21 cellular contexts compared by ENCODE assay signal in genomic region chr6:166024252-166024651, GRCh38.
A peak's percentile ranks its signal among the peaks of the same experiment; 100 is the strongest.
DNase-seq lines count a peak whose midpoint lies in the region; ATAC-seq and TF ChIP-seq lines count a peak whose summit lies in the region.
"Had no signal": no experiment of that assay in that cellular context is flagged by ENCODE, and none has a peak within 500 bp of the region (broad histone marks: within the 10 kb centered on the region; RNA-seq: fewer than 3 reads in every experiment).

No MANE protein-coding gene starts in this region.

- H3K27ac ChIP-seq in mammary epithelial cell (ENCODE audit: insufficient read depth, low read depth, low read length) (no peak overlapping the region), SJSA1 (peak overlapping the region; percentile 97), mesenchymal stem cell (ENCODE audit: low read length, poor library complexity, severe bottlenecking) (no peak overlapping the region), esophagus muscularis mucosa (replicated peaks in 1 of 4) (no peak overlapping the region)
- H3K27ac ChIP-seq: BLaER1, Peyer's patch had no signal

- no peak overlapping the region for H2BK12ac ChIP-seq in mesenchymal stem cell (ENCODE audit: low read length in 2 of 2)

- peak overlapping the region; percentile 61 for H3K27ac Mint-ChIP-seq in MCF 10A (ENCODE audit: low read depth, unreplicated experiment)
- H3K27ac Mint-ChIP-seq: CD4-positive, alpha-beta memory T cell; GM23338 had no signal

- H3K4me3 Mint-ChIP-seq in MCF 10A (ENCODE audit: unreplicated experiment) = no peak overlapping the region
- H3K4me3 Mint-ChIP-seq: CD4-positive, alpha-beta memory T cell; GM23338 had no signal

- no peak overlapping the region for H2BK15ac ChIP-seq in mesenchymal stem cell (ENCODE audit: low read depth, poor library complexity, severe bottlenecking)

- H3K79me2 ChIP-seq in mammary epithelial cell (ENCODE audit: insufficient read depth, low read length) = no peaks in the 10 kb centered on the region

- H3K9ac ChIP-seq in mammary epithelial cell (ENCODE audit: insufficient read depth, low read length) (no peak overlapping the region), mesenchymal stem cell (ENCODE audit: low read length) (no peak overlapping the region), skeletal muscle satellite cell (ENCODE audit: low read depth, low read length) (peak overlapping the region; percentile 40)
- H3K9ac ChIP-seq: BLaER1, SK-N-SH had no signal

- H3K79me1 ChIP-seq in mesenchymal stem cell (replicated peaks; ENCODE audit: low read length, poor library complexity, severe bottlenecking) = no peaks in the 10 kb centered on the region

- H4K20me1 ChIP-seq in mammary epithelial cell (ENCODE audit: insufficient read depth, low read length) = no peaks in the 10 kb centered on the region
- H4K20me1 ChIP-seq: BLaER1 had no signal

- TF ChIP-seq CTCF in MCF 10A (IDR thresholded peaks at IDR 0.05; ENCODE audit: unreplicated experiment) (no peak), mammary epithelial cell (conservative IDR thresholded peaks at IDR 0.05 in 1 of 2, IDR thresholded peaks at IDR 0.05 in 1 of 2; ENCODE audit: extremely low read depth in 1 of 2, insufficient read depth in 1 of 2, low read depth in 1 of 2, low read length in 2 of 2) (no peak), esophagus muscularis mucosa (IDR thresholded peaks at IDR 0.05) (no peak)

- CTCF ChIA-PET in MCF 10A (lab: Yijun Ruan, JAX) (no interaction called here), mammary epithelial cell (lab: Charles Lee; ENCODE audit: low non-redundant PET) (no interaction called here)

- H3K4me3 ChIP-seq in mammary epithelial cell (replicated peaks in 1 of 3; ENCODE audit: insufficient read depth in 1 of 3, low read depth in 2 of 3, low read length in 3 of 3) (no peak overlapping the region), SJSA1 (no peak overlapping the region), mesenchymal stem cell (ENCODE audit: insufficient read depth in 1 of 2, low read depth in 1 of 2, low read length in 2 of 2) (no peak overlapping the region), skeletal muscle satellite cell (ENCODE audit: low read length) (no peak overlapping the region), esophagus muscularis mucosa (no peak overlapping the region)
- H3K4me3 ChIP-seq: BLaER1, GM12878, GM23338, Peyer's patch had no signal

- H3K36me3 Mint-ChIP-seq in MCF 10A (ENCODE audit: insufficient read depth, unreplicated experiment) = no peaks in the 10 kb centered on the region
- H3K36me3 Mint-ChIP-seq: CD4-positive, alpha-beta memory T cell had no signal

- no peak overlapping the region for H3K23ac ChIP-seq in mesenchymal stem cell (ENCODE audit: low read length in 2 of 2)

- DNase-seq in MCF 10A (ENCODE audit: unreplicated experiment) (no peak), mammary epithelial cell (no peak), SJSA1 (ENCODE audit: low read depth in 1 of 2, low spot score in 2 of 2) (no peak), mesenchymal stem cell (no peak), esophagus muscularis mucosa (ENCODE audit: extremely low spot score) (no peak), NCI-H526 treated with DMSO at 0.1 percent for 48 hours (lab: John Stamatoyannopoulos, UW) (no peak)
- DNase-seq: Calu3; CD4-positive, alpha-beta memory T cell; EL; NCI-H1417 treated with DMSO at 0.1 percent for 48 hours; NCI-H2029; NCI-H2171 treated with DMSO at 0.1 percent for 48 hours; NCI-H446 treated with DMSO at 0.1 percent for 48 hours; Peyer's patch; SK-N-SH had no signal

- no peak overlapping the region for H4K8ac ChIP-seq in mesenchymal stem cell (ENCODE audit: low read length)

- H3K9me3 ChIP-seq in mammary epithelial cell (replicated peaks; ENCODE audit: insufficient read depth, low read length) = peaks cover 7% of the 10 kb centered on the region
- H3K9me3 ChIP-seq in SJSA1 (replicated peaks) = no peaks in the 10 kb centered on the region
- H3K9me3 ChIP-seq in mesenchymal stem cell (ENCODE audit: control insufficient read depth, low read length) = peaks cover 8% of the 10 kb centered on the region
- no peaks in the 10 kb centered on the region for H3K9me3 ChIP-seq in skeletal muscle satellite cell (replicated peaks; ENCODE audit: low read length)
- H3K9me3 ChIP-seq in esophagus muscularis mucosa = no peaks in the 10 kb centered on the region
- H3K9me3 ChIP-seq: Peyer's patch had no signal

- peak overlapping the region; percentile 38 for H2AK5ac ChIP-seq in mesenchymal stem cell (ENCODE audit: low read length, severe bottlenecking)

- no peaks in the 10 kb centered on the region for H3K27me3 Mint-ChIP-seq in MCF 10A (ENCODE audit: insufficient read depth, unreplicated experiment)

- BruUV-seq in MCF 10A (replicated peaks; lab: Mats Ljungman, UMichigan) (no TSS peak), mammary epithelial cell (replicated peaks; lab: Mats Ljungman, UMichigan) (no TSS peak)

- H3K4ac ChIP-seq in mesenchymal stem cell (ENCODE audit: low read depth in 1 of 2, low read length in 2 of 2) = no peak overlapping the region

- no peak overlapping the region for H3K14ac ChIP-seq in mesenchymal stem cell (ENCODE audit: low read length in 2 of 2)

- H4K91ac ChIP-seq in mesenchymal stem cell (ENCODE audit: low read length) = no peak overlapping the region

- H3K4me2 ChIP-seq in mammary epithelial cell (ENCODE audit: insufficient read depth, low read depth, low read length) (no peak overlapping the region), mesenchymal stem cell (ENCODE audit: low read length, poor library complexity, severe bottlenecking) (no peak overlapping the region), skeletal muscle satellite cell (ENCODE audit: low read length) (no peak overlapping the region)
- H3K4me2 ChIP-seq: BLaER1, GM23338, SK-N-SH had no signal

- WGBS in mammary epithelial cell (ENCODE audit: low coverage, missing lambda C conversion rate) = 75% methylated on average over 7 of the region's 8 CpGs
- 77% methylated on average over 8 of the region's 8 CpGs for WGBS in mesenchymal stem cell
- 95% methylated on average over 4 of the region's 8 CpGs for WGBS in esophagus muscularis mucosa

- peaks cover 11% of the 10 kb centered on the region for H3K9me3 Mint-ChIP-seq in MCF 10A (ENCODE audit: unreplicated experiment)

- H3K36me3 ChIP-seq in mammary epithelial cell (ENCODE audit: insufficient read depth, low read length) (no peaks in the 10 kb centered on the region), SJSA1 (no peaks in the 10 kb centered on the region), mesenchymal stem cell (ENCODE audit: control insufficient read depth in 1 of 2, insufficient read depth in 2 of 2, low read depth in 1 of 2, low read length in 2 of 2) (peaks cover 0 to 6% of the 10 kb centered on the region in 2 experiments), skeletal muscle satellite cell (ENCODE audit: insufficient read depth, low read length) (no peaks in the 10 kb centered on the region), esophagus muscularis mucosa (no peaks in the 10 kb centered on the region)
- H3K36me3 ChIP-seq: BLaER1, Peyer's patch had no signal

- intact Hi-C loops in MCF 10A (cut with micrococcal nuclease) = no loop called here
- intact Hi-C loops in mammary epithelial cell (cut with micrococcal nuclease) = no loop called here
- intact Hi-C loops in esophagus muscularis mucosa (cut with DNase I) = no loop called here

- TF ChIP-seq POLR2A in esophagus muscularis mucosa (IDR thresholded peaks at IDR 0.05; ENCODE audit: low read depth) = no peak

- H3K4me1 Mint-ChIP-seq in MCF 10A (ENCODE audit: insufficient read depth, unreplicated experiment) = peaks cover 7% of the 10 kb centered on the region
- H3K4me1 Mint-ChIP-seq: CD4-positive, alpha-beta memory T cell had no signal

- POLR2A ChIA-PET in MCF 10A (lab: Yijun Ruan, JAX) = no interaction called here

- dilution Hi-C loops in mammary epithelial cell (cut with HindIII; ENCODE audit: low sequenced_read_pairs) = no loop called here

- H2BK5ac ChIP-seq in mesenchymal stem cell (ENCODE audit: low read depth, low read length, poor library complexity, severe bottlenecking) = no peak overlapping the region

- H3K18ac ChIP-seq in mesenchymal stem cell (ENCODE audit: low read depth in 1 of 2, low read length in 2 of 2) = no peak overlapping the region

- H2AFZ ChIP-seq in mammary epithelial cell (ENCODE audit: low read depth, low read length) (no peak overlapping the region), mesenchymal stem cell (ENCODE audit: low read depth, low read length) (no peak overlapping the region)
- H2AFZ ChIP-seq: GM23338 had no signal

- H3K27me3 ChIP-seq in mammary epithelial cell (ENCODE audit: insufficient read depth, low read length) (no peaks in the 10 kb centered on the region), SJSA1 (replicated peaks) (no peaks in the 10 kb centered on the region), mesenchymal stem cell (ENCODE audit: control insufficient read depth in 1 of 2, insufficient read depth in 1 of 2, low read length in 2 of 2) (no peaks in the 10 kb centered on the region), skeletal muscle satellite cell (ENCODE audit: control insufficient read depth, insufficient read depth, low read length) (no peaks in the 10 kb centered on the region), esophagus muscularis mucosa (no peaks in the 10 kb centered on the region)
- H3K27me3 ChIP-seq: BLaER1, Peyer's patch had no signal

- H2BK120ac ChIP-seq in mesenchymal stem cell (ENCODE audit: low read depth, low read length) = no peak overlapping the region

- TF ChIP-seq EP300 in esophagus muscularis mucosa (IDR thresholded peaks at IDR 0.05) = no peak

- in situ Hi-C loops in mammary epithelial cell (cut with MboI; ENCODE audit: low sequenced_read_pairs in 2 of 2) = no loop called here

- ATAC-seq in GM18858 (IDR thresholded peaks at IDR 0.05; ENCODE audit: unreplicated experiment) = no peak
- ATAC-seq: GM12878, GM23338, HCT116 had no signal

- no peaks in the 10 kb centered on the region for H3K4me1 ChIP-seq in mammary epithelial cell (ENCODE audit: insufficient read depth, low read length)
- H3K4me1 ChIP-seq in SJSA1 (replicated peaks) = peaks cover 37% of the 10 kb centered on the region
- peaks cover 15% of the 10 kb centered on the region for H3K4me1 ChIP-seq in mesenchymal stem cell (ENCODE audit: control insufficient read depth, insufficient read depth, low read depth, low read length)
- H3K4me1 ChIP-seq in skeletal muscle satellite cell (ENCODE audit: control insufficient read depth, insufficient read depth, low read length) = peaks cover 44% of the 10 kb centered on the region
- no peaks in the 10 kb centered on the region for H3K4me1 ChIP-seq in esophagus muscularis mucosa
- H3K4me1 ChIP-seq: BLaER1, Peyer's patch had no signal
